In the genomic region with DNA sequence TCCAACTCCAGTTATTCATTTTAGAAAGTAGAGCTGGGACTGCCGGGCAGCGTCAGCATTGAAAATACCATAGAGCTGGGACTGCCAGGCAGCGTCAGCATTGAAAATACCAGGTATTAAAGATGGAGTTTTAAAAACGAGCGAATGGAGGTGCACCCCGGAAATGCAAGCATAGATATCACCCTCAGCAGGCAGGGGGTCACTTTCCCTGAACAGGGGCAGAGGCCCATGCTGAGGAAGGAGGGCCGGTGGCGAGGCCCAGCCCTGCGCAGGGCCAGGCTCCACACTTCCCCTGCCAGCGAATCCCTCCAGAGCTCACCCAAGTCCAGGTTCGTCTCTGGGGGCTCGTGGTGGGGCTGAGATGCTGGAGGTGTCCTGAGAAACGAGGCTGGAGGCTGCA, we compare ENCODE assay signal across 17 cellular contexts.
"Had no signal": no experiment of that assay in that cellular context is flagged by ENCODE, and none has a peak within 500 bp of the region (broad histone marks: within the 10 kb centered on the region; RNA-seq: fewer than 3 reads in every experiment).

No MANE protein-coding gene starts in this region.

- H3K4me1 ChIP-seq: SJCRH30 had no signal

- H3K27me3 ChIP-seq: SJCRH30 had no signal

- H3K4me3 ChIP-seq: SJCRH30, SK-N-MC had no signal

- DNase-seq: KBM-7, MV-4-11, NCI-H1048, NCI-H1105, NCI-H1417, NCI-H1436 treated with DMSO at 0.1 percent for 48 hours, NCI-H1694 treated with DMSO at 0.1 percent for 48 hours, NCI-H1930, NCI-H2081, NCI-H2107, NCI-H2227 treated with DMSO at 0.1 percent for 48 hours, NCI-H524, NCI-H526 treated with DMSO at 0.1 percent for 48 hours, NCI-H748 treated with DMSO at 0.1 percent for 48 hours, SHP77 treated with DMSO at 0.1 percent for 48 hours, SJCRH30 had no signal

- H3K9me3 ChIP-seq: SJCRH30 had no signal

- H3K27ac ChIP-seq: SJCRH30, SK-N-MC had no signal

- H3K36me3 ChIP-seq: SJCRH30 had no signal
